Comparison of ENCODE assay signal across 1 cellular context in the genomic region with DNA sequence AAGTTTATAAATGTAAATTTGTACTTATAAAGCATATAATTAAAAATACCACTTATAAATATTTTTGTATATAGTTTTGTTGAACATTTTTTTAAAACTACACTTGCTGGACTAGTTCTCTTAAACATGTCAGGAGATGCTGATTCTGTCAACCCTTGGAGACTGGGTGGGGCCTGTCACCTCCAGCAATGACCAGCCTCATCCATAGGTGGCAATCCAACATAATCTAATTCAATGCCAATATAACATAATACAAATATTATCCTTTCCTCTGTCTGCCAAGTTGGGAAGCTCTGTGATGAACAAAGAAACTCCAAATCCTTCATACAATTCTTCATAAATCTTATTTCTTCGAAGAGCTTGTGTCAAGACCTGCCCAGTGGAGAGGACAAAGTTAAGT.
TF ChIP-seq lines count a peak whose summit lies in the region.

No MANE protein-coding gene starts in this region.

TF ChIP-seq in HCT116, 20 proteins besides CTCF, POLR2A, EP300 and RAD21 (continued from another document):
- TF ChIP-seq, protein P1, sequence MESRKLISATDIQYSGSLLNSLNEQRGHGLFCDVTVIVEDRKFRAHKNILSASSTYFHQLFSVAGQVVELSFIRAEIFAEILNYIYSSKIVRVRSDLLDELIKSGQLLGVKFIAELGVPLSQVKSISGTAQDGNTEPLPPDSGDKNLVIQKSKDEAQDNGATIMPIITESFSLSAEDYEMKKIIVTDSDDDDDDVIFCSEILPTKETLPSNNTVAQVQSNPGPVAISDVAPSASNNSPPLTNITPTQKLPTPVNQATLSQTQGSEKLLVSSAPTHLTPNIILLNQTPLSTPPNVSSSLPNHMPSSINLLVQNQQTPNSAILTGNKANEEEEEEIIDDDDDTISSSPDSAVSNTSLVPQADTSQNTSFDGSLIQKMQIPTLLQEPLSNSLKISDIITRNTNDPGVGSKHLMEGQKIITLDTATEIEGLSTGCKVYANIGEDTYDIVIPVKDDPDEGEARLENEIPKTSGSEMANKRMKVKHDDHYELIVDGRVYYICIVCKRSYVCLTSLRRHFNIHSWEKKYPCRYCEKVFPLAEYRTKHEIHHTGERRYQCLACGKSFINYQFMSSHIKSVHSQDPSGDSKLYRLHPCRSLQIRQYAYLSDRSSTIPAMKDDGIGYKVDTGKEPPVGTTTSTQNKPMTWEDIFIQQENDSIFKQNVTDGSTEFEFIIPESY (IDR thresholded peaks at IDR 0.05; ENCODE audit: extremely low read depth, insufficient replicate concordance, low read length) = no peak
- TF ChIP-seq EGR1 (IDR thresholded peaks at IDR 0.05; ENCODE audit: low read depth) (no peak), EZH2 (IDR thresholded peaks at IDR 0.05) (no peak), ELF1 (IDR thresholded peaks at IDR 0.05; ENCODE audit: borderline replicate concordance, low read depth) (no peak), JUND (IDR thresholded peaks at IDR 0.05) (no peak), SIN3A (IDR thresholded peaks at IDR 0.05; ENCODE audit: low read depth) (no peak), CBX3 (IDR thresholded peaks at IDR 0.05; ENCODE audit: low read depth) (no peak), TCF7L2 (IDR thresholded peaks at IDR 0.05; ENCODE audit: borderline replicate concordance, extremely low read depth, insufficient read depth, insufficient read length) (no peak), POLR2AphosphoS5 (IDR thresholded peaks at IDR 0.05; ENCODE audit: low read depth, low read length) (no peak), ZFX (IDR thresholded peaks at IDR 0.05) (no peak), SP1 (IDR thresholded peaks at IDR 0.05; ENCODE audit: low read depth) (no peak), REST (IDR thresholded peaks at IDR 0.05; ENCODE audit: low read depth) (no peak), SRF (IDR thresholded peaks at IDR 0.05; ENCODE audit: low read depth) (no peak)
